In the genomic region with DNA sequence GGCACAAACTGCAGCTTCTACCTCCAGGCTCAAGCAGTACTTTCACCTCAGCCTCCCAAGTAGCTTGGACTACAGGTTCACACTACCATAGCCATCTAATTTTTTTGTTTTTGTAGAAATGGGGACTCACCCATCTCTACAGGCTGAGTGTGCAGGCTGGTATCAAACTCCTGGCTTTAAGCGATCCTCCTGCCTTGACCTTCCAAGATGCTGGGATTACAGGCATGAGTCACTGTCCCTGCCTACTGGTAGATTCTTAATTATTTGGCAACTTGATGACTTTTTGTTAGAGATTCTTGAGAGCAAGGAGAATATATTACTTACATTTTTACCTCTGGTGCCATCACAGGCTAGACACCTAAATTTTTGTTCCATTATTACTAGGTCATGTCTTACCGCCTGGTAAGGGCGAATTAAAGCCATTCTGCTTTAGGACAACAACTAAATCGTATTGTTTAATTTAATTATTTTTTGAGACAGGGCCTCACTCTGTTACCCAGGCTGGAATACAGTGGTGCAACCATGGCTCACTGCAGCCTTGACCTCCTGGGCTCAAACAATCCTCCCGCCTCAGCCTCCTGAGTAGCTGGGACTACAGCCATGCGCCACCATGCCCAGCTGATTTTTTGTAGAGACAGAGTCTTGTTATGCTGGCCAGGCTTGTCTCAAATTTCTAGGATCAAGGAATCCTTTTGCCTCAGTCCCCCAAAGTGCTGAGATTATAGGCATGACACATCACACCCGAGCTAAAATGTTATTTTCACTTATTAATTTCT, we compare ENCODE assay signal across 1 cellular context.
TF ChIP-seq lines count a peak whose summit lies in the region.

No MANE protein-coding gene starts in this region.

TF ChIP-seq in IMR-90, 13 proteins besides CTCF, POLR2A, EP300 and RAD21 (continued from another document):
- TF ChIP-seq MAFK (IDR thresholded peaks at IDR 0.05; ENCODE audit: low read depth, low read length) = no peak
- no peak for TF ChIP-seq RCOR1 (IDR thresholded peaks at IDR 0.05; ENCODE audit: insufficient replicate concordance, low read length)
